Comparison of ENCODE assay signal across 16 cellular contexts in the genomic region with DNA sequence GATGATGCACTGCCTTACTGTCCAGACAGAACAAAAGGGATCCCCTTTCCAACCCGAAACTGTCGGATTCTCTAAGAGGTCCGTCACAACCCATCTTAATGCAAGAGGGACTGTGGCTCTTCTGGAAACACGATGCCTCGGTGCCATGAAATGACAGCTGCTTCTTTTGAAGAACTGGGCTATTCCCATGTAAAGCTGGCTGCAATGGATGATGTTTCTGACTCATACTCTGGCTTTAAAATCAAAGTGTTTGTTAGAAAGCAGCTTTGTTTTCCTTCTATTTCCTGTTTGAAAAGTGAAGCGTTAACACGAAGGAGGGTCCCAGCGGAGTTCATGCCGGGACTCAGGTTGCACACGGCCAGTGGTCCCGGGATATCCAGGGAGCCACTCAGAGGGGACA. TPM values are rescaled to one million over a fixed set of nuclear protein-coding genes. Genes with fewer than 3 reads are reported as not detected.
"Had no signal": no experiment of that assay in that cellular context is flagged by ENCODE, and none has a peak within 500 bp of the region (broad histone marks: within the 10 kb centered on the region; RNA-seq: fewer than 3 reads in every experiment).

No MANE protein-coding gene starts in this region.

- FAIRE-seq: small intestine had no signal

- H3K27me3 ChIP-seq: neutrophil, tibial nerve, vagina had no signal

- DNase-seq: activated CD4-positive, alpha-beta memory T cell treated with anti-CD3 and anti-CD28 coated beads, Interleukin-2, amount 10 ng/mL, durations not matched to agents 7 days and 5 days; activated CD4-positive, alpha-beta T cell treated with anti-CD3 and anti-CD28 coated beads for 36 hours; activated gamma-delta T cell treated with Interleukin-2 at 50 U/mL for 16 hours; activated naive CD8-positive, alpha-beta T cell treated with anti-CD3 and anti-CD28 coated beads, Interleukin-2, amount 10 ng/mL, durations not matched to agents 7 days and 5 days; activated T-cell treated with anti-CD3 and anti-CD28 coated beads, Interleukin-2, amount 50 U/mL, for 72 hours; anterior cingulate cortex; dorsolateral prefrontal cortex; hippocampal formation; lower lobe of right lung; midbrain; naive thymus-derived CD4-positive, alpha-beta T cell; small intestine; T1000 had no signal

- H3K36me3 ChIP-seq: lower lobe of right lung, neutrophil, tibial nerve, vagina had no signal

- H3K9me3 ChIP-seq: lower lobe of right lung, neutrophil, tibial nerve, vagina had no signal

- H3K4me3 ChIP-seq: dorsolateral prefrontal cortex, lower lobe of right lung, tibial nerve, vagina had no signal

- H3K27ac ChIP-seq: dorsolateral prefrontal cortex, lower lobe of right lung, neutrophil, tibial nerve, vagina had no signal

- ATAC-seq: activated CD4-positive, alpha-beta T cell treated with anti-CD3 and anti-CD28 coated beads for 36 hours; activated T-cell treated with anti-CD3 and anti-CD28 coated beads, Interleukin-2, amount 50 U/mL, for 72 hours; lower lobe of right lung; naive thymus-derived CD4-positive, alpha-beta T cell had no signal

- H3K4me1 ChIP-seq: lower lobe of right lung, tibial nerve had no signal

RNA-seq across cellular contexts. Expression of gene TP53AIP1, which starts 3.1 kb away (rescaled TPM):
- total RNA-seq: activated CD4-positive, alpha-beta memory T cell treated with anti-CD3 and anti-CD28 coated beads, Interleukin-2, amount 10 ng/mL, durations not matched to agents 7 days and 5 days; activated CD4-positive, alpha-beta T cell treated with anti-CD3 and anti-CD28 coated beads for 36 hours; activated naive CD8-positive, alpha-beta T cell treated with anti-CD3 and anti-CD28 coated beads, Interleukin-2, amount 10 ng/mL, durations not matched to agents 7 days and 5 days; lower lobe of right lung; naive thymus-derived CD4-positive, alpha-beta T cell; tibial nerve had no signal
- polyA plus RNA-seq: naive thymus-derived CD4-positive, alpha-beta T cell had no signal

RNA-seq across cellular contexts. Expression of gene KCNJ5, which starts 48.4 kb away (rescaled TPM):
- total RNA-seq: activated CD4-positive, alpha-beta memory T cell treated with anti-CD3 and anti-CD28 coated beads, Interleukin-2, amount 10 ng/mL, durations not matched to agents 7 days and 5 days; activated CD4-positive, alpha-beta T cell treated with anti-CD3 and anti-CD28 coated beads for 36 hours had no signal
- polyA plus RNA-seq: naive thymus-derived CD4-positive, alpha-beta T cell had no signal
